Comparison of ENCODE assay signal across 25 cellular contexts in the genomic region with DNA sequence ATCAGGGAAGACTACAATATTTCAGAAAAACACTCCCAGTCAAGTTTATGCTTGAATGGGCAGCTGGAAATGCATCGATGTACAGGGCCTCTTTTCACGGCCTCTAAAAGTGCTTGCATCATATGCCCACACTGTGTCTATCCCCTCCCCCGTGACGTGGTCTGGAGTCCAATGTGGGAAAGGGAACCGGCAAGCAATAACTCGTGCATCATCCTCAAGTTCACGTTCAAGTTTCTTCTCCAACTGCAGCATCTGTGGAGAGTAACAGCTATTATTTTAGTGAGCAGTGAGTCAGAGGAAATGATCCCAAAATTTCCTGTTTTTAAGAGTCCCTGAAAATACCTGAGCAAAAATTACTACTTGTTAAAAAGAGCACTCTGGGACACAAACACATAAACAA. TPM values are rescaled to one million over a fixed set of nuclear protein-coding genes. Genes with fewer than 3 reads are reported as not detected.
DNase-seq lines count a peak whose midpoint lies in the region; ATAC-seq, FAIRE-seq and TF ChIP-seq lines count a peak whose summit lies in the region.
"Had no signal": no experiment of that assay in that cellular context is flagged by ENCODE, and none has a peak within 500 bp of the region (broad histone marks: within the 10 kb centered on the region; RNA-seq: fewer than 3 reads in every experiment).

No MANE protein-coding gene starts in this region.

- H2AFZ ChIP-seq in endothelial cell of umbilical vein (ENCODE audit: low read depth, low read length) = no peak overlapping the region

- H3K4me1 Mint-ChIP-seq in HFFc6 (ENCODE audit: low read depth) (peaks cover 75% of the 10 kb centered on the region), osteocyte (ENCODE audit: unreplicated experiment) (peaks cover 13% of the 10 kb centered on the region), Caco-2 (ENCODE audit: low read depth, unreplicated experiment) (peaks cover 14% of the 10 kb centered on the region)
- H3K4me1 Mint-ChIP-seq: T-helper 17 cell had no signal

- DNase-seq in HFFc6 (peak; percentile 56), RCC 7860 (ENCODE audit: low spot score) (peak; percentile 66), endothelial cell of umbilical vein (ENCODE audit: low read depth, low spot score) (no peak), osteocyte (ENCODE audit: extremely low spot score, unreplicated experiment) (peak; percentile 32), Caco-2 (no peak)
- no peak for DNase-seq in NK-92 treated with Interleukin-12 subunit alpha and Interleukin-12 subunit beta, amount 100 ng/mL, for 24 hours (lab: John Stamatoyannopoulos, UW)
- DNase-seq: activated CD4-positive, alpha-beta memory T cell treated with anti-CD3 and anti-CD28 coated beads for 36 hours; activated gamma-delta T cell; adrenal gland; BE2C; COR-L47; effector CD8-positive, alpha-beta T cell; MM.1S; NCI-H2029; NCI-H226; spleen; T-helper 17 cell; upper lobe of right lung had no signal

- H3K4me3 Mint-ChIP-seq in HFFc6 (peak overlapping the region; percentile 60), osteocyte (ENCODE audit: unreplicated experiment) (no peak overlapping the region), Caco-2 (ENCODE audit: unreplicated experiment) (no peak overlapping the region)
- H3K4me3 Mint-ChIP-seq: activated CD4-positive, alpha-beta memory T cell treated with anti-CD3 and anti-CD28 coated beads for 36 hours; T-helper 17 cell had no signal

- H3K27ac ChIP-seq in endothelial cell of umbilical vein (ENCODE audit: insufficient read depth, low read depth, low read length) = no peak overlapping the region
- H3K27ac ChIP-seq: adrenal gland, neutrophil, spleen, upper lobe of right lung had no signal

- no peaks in the 10 kb centered on the region for H3K27me3 Mint-ChIP-seq in HFFc6 (ENCODE audit: insufficient read depth)
- H3K27me3 Mint-ChIP-seq in osteocyte (ENCODE audit: unreplicated experiment) = no peaks in the 10 kb centered on the region
- H3K27me3 Mint-ChIP-seq in Caco-2 (ENCODE audit: insufficient read depth, unreplicated experiment) = no peaks in the 10 kb centered on the region
- H3K27me3 Mint-ChIP-seq: activated CD4-positive, alpha-beta memory T cell treated with anti-CD3 and anti-CD28 coated beads for 36 hours; T-helper 17 cell had no signal

- H3K9me3 ChIP-seq in endothelial cell of umbilical vein (replicated peaks; ENCODE audit: control insufficient read depth, insufficient read depth, low read length) = no peaks in the 10 kb centered on the region
- peaks cover 15% of the 10 kb centered on the region for H3K9me3 ChIP-seq in Caco-2
- H3K9me3 ChIP-seq: adrenal gland, neutrophil, upper lobe of right lung had no signal

- H3K9me3 Mint-ChIP-seq in HFFc6 (no peaks in the 10 kb centered on the region; the same call in 1 of the 2 replicates), osteocyte (ENCODE audit: unreplicated experiment) (peaks cover 8% of the 10 kb centered on the region), Caco-2 (ENCODE audit: unreplicated experiment) (peaks cover 25% of the 10 kb centered on the region)

- no peaks in the 10 kb centered on the region for H3K79me2 ChIP-seq in endothelial cell of umbilical vein (ENCODE audit: control insufficient read depth, insufficient read depth, low read length)

- TF ChIP-seq CTCF in HFFc6 (IDR thresholded peaks at IDR 0.05) (no peak), endothelial cell of umbilical vein (IDR thresholded peaks at IDR 0.05; ENCODE audit: extremely low read depth in 1 of 2, insufficient read depth in 1 of 2, low read depth in 1 of 2, low read length in 2 of 2) (no peak), osteocyte (IDR thresholded peaks at IDR 0.05) (no peak), Caco-2 (IDR thresholded peaks at IDR 0.05; ENCODE audit: insufficient read depth in 1 of 2, low read depth in 1 of 2, low read length in 1 of 2, severe bottlenecking in 1 of 2, unreplicated experiment in 1 of 2) (no peak)

- H4K20me1 ChIP-seq in endothelial cell of umbilical vein (replicated peaks; ENCODE audit: control insufficient read depth, extremely low read depth, insufficient read depth, low read length) = no peaks in the 10 kb centered on the region

- intact Hi-C loops in endothelial cell of umbilical vein (cut with micrococcal nuclease) = no loop called here
- intact Hi-C loops in Caco-2 (cut with micrococcal nuclease; ENCODE audit: unreplicated experiment) = no loop called here

- BruUV-seq in endothelial cell of umbilical vein (replicated peaks; lab: Mats Ljungman, UMichigan) = no TSS peak
- no TSS peak for BruUV-seq in Caco-2 (replicated peaks; lab: Mats Ljungman, UMichigan)

- peak; percentile 58 for FAIRE-seq in RCC 7860 (lab: Jason Lieb, UNC)
- peak; percentile 63 for FAIRE-seq in endothelial cell of umbilical vein (lab: Jason Lieb, UNC)
- FAIRE-seq: GM18507, islet of Langerhans had no signal

- H3K27ac Mint-ChIP-seq in HFFc6 = peak overlapping the region; percentile 89
- H3K27ac Mint-ChIP-seq in osteocyte (ENCODE audit: unreplicated experiment) = no peak overlapping the region
- no peak overlapping the region for H3K27ac Mint-ChIP-seq in Caco-2 (ENCODE audit: unreplicated experiment)
- H3K27ac Mint-ChIP-seq: activated CD4-positive, alpha-beta memory T cell treated with anti-CD3 and anti-CD28 coated beads for 36 hours; T-helper 17 cell had no signal

- no peak for ATAC-seq in HG03139 (IDR thresholded peaks at IDR 0.05; ENCODE audit: unreplicated experiment)
- ATAC-seq: esophagus mucosa, Panc1, T-helper 17 cell, upper lobe of right lung had no signal

- H3K36me3 Mint-ChIP-seq in HFFc6 (ENCODE audit: low read depth) (peaks cover 45% of the 10 kb centered on the region), osteocyte (ENCODE audit: unreplicated experiment) (peaks cover 21% of the 10 kb centered on the region), Caco-2 (ENCODE audit: insufficient read depth, unreplicated experiment) (peaks cover 12% of the 10 kb centered on the region)

- dilution Hi-C loops in endothelial cell of umbilical vein (cut with MboI; ENCODE audit: extremely low pct_ligation_motif_present, low sequenced_read_pairs) = no loop called here

- no peak overlapping the region for H3K4me2 ChIP-seq in endothelial cell of umbilical vein (ENCODE audit: insufficient read depth, low read length)

- CTCF ChIA-PET in endothelial cell of umbilical vein (lab: Charles Lee) = no interaction called here
- CTCF ChIA-PET in Caco-2 (lab: Charles Lee) = no interaction called here

- H3K4me3 ChIP-seq in endothelial cell of umbilical vein (replicated peaks in 1 of 3; ENCODE audit: insufficient read depth in 1 of 3, low read depth in 1 of 3, low read length in 3 of 3) (no peak overlapping the region), Caco-2 (ENCODE audit: low read depth, low read length) (no peak overlapping the region)
- H3K4me3 ChIP-seq: adrenal gland, lung, spleen, upper lobe of right lung had no signal

- no peaks in the 10 kb centered on the region for H3K9me1 ChIP-seq in endothelial cell of umbilical vein (replicated peaks; ENCODE audit: control insufficient read depth, extremely low read depth, insufficient read depth, low read length)

- POLR2A ChIA-PET in endothelial cell of umbilical vein (lab: Charles Lee) = no interaction called here
- POLR2A ChIA-PET in Caco-2 (lab: Charles Lee) = no interaction called here

- H3K27me3 ChIP-seq in endothelial cell of umbilical vein (ENCODE audit: control insufficient read depth in 2 of 2, insufficient read depth in 2 of 2, low read length in 2 of 2) (no peaks in the 10 kb centered on the region), Caco-2 (replicated peaks; ENCODE audit: control insufficient read depth, insufficient read depth, low read length) (no peaks in the 10 kb centered on the region)
- H3K27me3 ChIP-seq: adrenal gland, BE2C, neutrophil, spleen, upper lobe of right lung had no signal

- H3K9ac ChIP-seq in endothelial cell of umbilical vein (replicated peaks; ENCODE audit: extremely low read depth, insufficient read depth, low read length) = no peak overlapping the region

- H3K36me3 ChIP-seq in endothelial cell of umbilical vein (ENCODE audit: control insufficient read depth in 2 of 2, extremely low read depth in 1 of 2, insufficient read depth in 2 of 2, low read length in 2 of 2) (no peaks in the 10 kb centered on the region), Caco-2 (ENCODE audit: control insufficient read depth, insufficient read depth, low read length) (no peaks in the 10 kb centered on the region)
- H3K36me3 ChIP-seq: adrenal gland, BE2C, upper lobe of right lung had no signal

- TF ChIP-seq POLR2A in endothelial cell of umbilical vein (IDR thresholded peaks at IDR 0.05; ENCODE audit: low read depth, low read length) = no peak

- H3K4me1 ChIP-seq in endothelial cell of umbilical vein (ENCODE audit: control insufficient read depth, extremely low read depth, insufficient read depth, low read length) (peaks cover 5% of the 10 kb centered on the region), Caco-2 (peaks cover 12% of the 10 kb centered on the region)
- H3K4me1 ChIP-seq: adrenal gland, BE2C, spleen, upper lobe of right lung had no signal

TF ChIP-seq in endothelial cell of umbilical vein, 7 proteins besides CTCF, POLR2A, EP300 and RAD21 (continues in another document):
- no peak for TF ChIP-seq MYC (IDR thresholded peaks at IDR 0.05; ENCODE audit: low read depth, low read length)

RNA-seq across cellular contexts. Expression of a gene that starts 22.3 kb away (rescaled TPM):
- 10 to 100 TPM; 16.3 to 26.2 (median 18.8) TPM for total RNA-seq in HFFc6 (2021; fragmentation: NEBNext Ultra II Directional; extraction: Animal tissue kit (Norgen Biotek cat#: 25700))
- total RNA-seq in endothelial cell of umbilical vein (16.7 and 19.7 TPM in 2 replicates), osteocyte (20.3 and 21.6 TPM in 2 replicates), Caco-2 (2022) (26.3 and 27.8 TPM in 2 replicates)
- polyA plus RNA-seq in endothelial cell of umbilical vein = 11.4 and 25.4 TPM in 2 replicates
- 20.6 and 24.5 TPM in 2 replicates for polyA plus RNA-seq in endothelial cell of umbilical vein (2011; cell fraction: cytosol; rRNA removed)
- polyA plus RNA-seq in endothelial cell of umbilical vein (2011; cell fraction: nucleus; rRNA removed) = 18.4 and 26.1 TPM in 2 replicates
- polyA plus RNA-seq in endothelial cell of umbilical vein (2012) = 15.3 and 22.1 TPM in 2 replicates
- 17.6 and 42.8 TPM in 2 replicates for polyA minus RNA-seq in endothelial cell of umbilical vein
- 11.4 TPM for polyA minus RNA-seq in endothelial cell of umbilical vein (2011; cell fraction: cytosol; rRNA and poly(A)+ RNA removed)
- 11.2 and 13.9 TPM in 2 replicates for polyA minus RNA-seq in endothelial cell of umbilical vein (2011; cell fraction: nucleus; rRNA and poly(A)+ RNA removed)

RNA-seq across cellular contexts. Expression of a gene that starts 22.7 kb away (rescaled TPM):
- 100 to 1,000 TPM; 274 to 362 (median 330) TPM for total RNA-seq in HFFc6 (2021; fragmentation: NEBNext Ultra II Directional; extraction: Animal tissue kit (Norgen Biotek cat#: 25700))
- total RNA-seq in endothelial cell of umbilical vein (323 and 343 TPM in 2 replicates), osteocyte (159 and 161 TPM in 2 replicates), Caco-2 (2022) (462 and 480 TPM in 2 replicates)
- polyA plus RNA-seq in endothelial cell of umbilical vein = 232 and 386 TPM in 2 replicates
- polyA plus RNA-seq in endothelial cell of umbilical vein (2011; cell fraction: cytosol; rRNA removed) = 384 and 473 TPM in 2 replicates
- 299 and 391 TPM in 2 replicates for polyA plus RNA-seq in endothelial cell of umbilical vein (2011; cell fraction: nucleus; rRNA removed)
- polyA plus RNA-seq in endothelial cell of umbilical vein (2012) = 354 and 612 TPM in 2 replicates
- polyA minus RNA-seq in endothelial cell of umbilical vein = 494 and 565 TPM in 2 replicates
- polyA minus RNA-seq in endothelial cell of umbilical vein (2011; cell fraction: cytosol; rRNA and poly(A)+ RNA removed) = 797 TPM
- 116 and 138 TPM in 2 replicates for polyA minus RNA-seq in endothelial cell of umbilical vein (2011; cell fraction: nucleus; rRNA and poly(A)+ RNA removed)

Comparison
In these comparisons a context has a peak if more than half of its experiments do, and no peak if none do; other contexts are left out.
1. DNase-seq: peak in HFFc6 (single experiment), RCC 7860 (single experiment) and osteocyte (single experiment); none in endothelial cell of umbilical vein (single experiment), NK-92 treated with Interleukin-12 subunit alpha and Interleukin-12 subunit beta, amount 100 ng/mL, for 24 hours (single experiment) and Caco-2 (0 of 2).